In genomic region chr11:73388241-73389133, GRCh38 we compare ENCODE assay signal across 10 cellular contexts. TPM values are rescaled to one million over a fixed set of nuclear protein-coding genes. Genes with fewer than 3 reads are reported as not detected.
DNase-seq lines count a peak whose midpoint lies in the region; ATAC-seq and TF ChIP-seq lines count a peak whose summit lies in the region.
"Had no signal": no experiment of that assay in that cellular context is flagged by ENCODE, and none has a peak within 500 bp of the region (broad histone marks: within the 10 kb centered on the region; RNA-seq: fewer than 3 reads in every experiment).

No MANE protein-coding gene starts in this region.

- H3K9me3 Mint-ChIP-seq in endothelial cell (ENCODE audit: unreplicated experiment) (no peaks in the 10 kb centered on the region), neural crest cell (no peaks in the 10 kb centered on the region)

- ATAC-seq in HG03469 (IDR thresholded peaks at IDR 0.05; ENCODE audit: unreplicated experiment) = no peak

- H3K4me1 Mint-ChIP-seq in endothelial cell (ENCODE audit: unreplicated experiment) (peaks cover 49% of the 10 kb centered on the region), neural crest cell (peaks cover 24% of the 10 kb centered on the region)

- peaks cover 19% of the 10 kb centered on the region for H3K27me3 Mint-ChIP-seq in endothelial cell (ENCODE audit: unreplicated experiment)
- H3K27me3 Mint-ChIP-seq in neural crest cell (ENCODE audit: low read depth) = peaks cover under 1% of the 10 kb centered on the region

- H3K36me3 Mint-ChIP-seq in endothelial cell (ENCODE audit: low read depth, unreplicated experiment) (no peaks in the 10 kb centered on the region), neural crest cell (ENCODE audit: low read depth) (peaks cover 1% of the 10 kb centered on the region)

- peak; percentile 76 for DNase-seq in EL
- peak; percentile 52 to 76 for DNase-seq in NOMO-1 (lab: John Stamatoyannopoulos, UW; ENCODE audit: unreplicated experiment in 2 of 2)
- DNase-seq in endothelial cell (ENCODE audit: low spot score) = peak; percentile 34
- DNase-seq in neural crest cell (ENCODE audit: low read depth, low spot score) = no peak
- no peak for DNase-seq in NCI-H2227 (lab: John Stamatoyannopoulos, UW; ENCODE audit: unreplicated experiment)
- no peak for DNase-seq in NCI-H2029 (lab: John Stamatoyannopoulos, UW)
- DNase-seq in NCI-H526 (lab: John Stamatoyannopoulos, UW) = no peak
- DNase-seq: activated CD4-positive, CD25-positive, alpha-beta regulatory T cell; NCI-H1105 treated with DMSO at 0.1 percent for 48 hours had no signal

- H3K27ac Mint-ChIP-seq in endothelial cell (ENCODE audit: unreplicated experiment) (peak overlapping the region; percentile 61), neural crest cell (ENCODE audit: unreplicated experiment) (no peak overlapping the region)

- H3K4me3 Mint-ChIP-seq in endothelial cell (ENCODE audit: unreplicated experiment) = peak overlapping the region; percentile 51
- peak overlapping the region; percentile 65 for H3K4me3 Mint-ChIP-seq in neural crest cell

- no peak for TF ChIP-seq CTCF in endothelial cell (IDR thresholded peaks at IDR 0.05; ENCODE audit: unreplicated experiment)
- TF ChIP-seq CTCF in neural crest cell (conservative IDR thresholded peaks at IDR 0.05) = no peak

RNA-seq across cellular contexts. Expression of gene RELT, which starts 12.3 kb away (rescaled TPM):
- total RNA-seq in endothelial cell (ENCODE audit: unreplicated experiment) (15.2 TPM), neural crest cell (18.4 and 20.9 TPM in 2 replicates)

Comparison
In these comparisons a context has a peak if more than half of its experiments do, and no peak if none do; other contexts are left out.
1. DNase-seq: peak in EL (single experiment), NOMO-1 (2 of 2) and endothelial cell (single experiment); none in neural crest cell (single experiment), NCI-H2227 (single experiment), NCI-H2029 (single experiment) and NCI-H526 (0 of 2).